ENCODE assay signal across 17 cellular contexts in genomic region chr3:15713364-15713763, GRCh38.
DNase-seq lines count a peak whose midpoint lies in the region; ATAC-seq and TF ChIP-seq lines count a peak whose summit lies in the region.
"Had no signal": no experiment of that assay in that cellular context is flagged by ENCODE, and none has a peak within 500 bp of the region (broad histone marks: within the 10 kb centered on the region; RNA-seq: fewer than 3 reads in every experiment).

No MANE protein-coding gene starts in this region.

- ATAC-seq in GM21576 (IDR thresholded peaks at IDR 0.05; ENCODE audit: unreplicated experiment) (peak; percentile 55), upper lobe of right lung (peak; percentile 30), HG02970 (IDR thresholded peaks at IDR 0.05; ENCODE audit: low FRiP score, unreplicated experiment) (no peak)

- DNase-seq in NCI-H510A treated with DMSO at 0.1 percent for 48 hours (lab: John Stamatoyannopoulos, UW) (peak; percentile 7), NCI-H510A (lab: John Stamatoyannopoulos, UW) (no peak), GM12865 (ENCODE audit: low read depth) (peak; percentile 27), upper lobe of right lung (no peak), RPMI8226 (no peak)
- DNase-seq: Caco-2; CD8-positive, alpha-beta memory T cell; DND-41; GDM1; GOT3; H9; Karpas-422 had no signal

- H3K27me3 ChIP-seq in upper lobe of right lung: no peaks in the 10 kb centered on the region
- H3K27me3 ChIP-seq: BLaER1 had no signal

- no peak for TF ChIP-seq CTCF in GM12865 (IDR thresholded peaks at IDR 0.05; ENCODE audit: insufficient read depth, low read depth, low read length, missing control alignments)
- no peak for TF ChIP-seq CTCF in upper lobe of right lung (IDR thresholded peaks at IDR 0.05)

- H3K4me3 ChIP-seq in GM12865 (ENCODE audit: low read depth, low read length): no peak overlapping the region
- no peak overlapping the region for H3K4me3 ChIP-seq in upper lobe of right lung
- H3K4me3 ChIP-seq: BLaER1 had no signal

- H3K9me3 ChIP-seq in upper lobe of right lung: no peaks in the 10 kb centered on the region
- H3K9me3 ChIP-seq: BLaER1, Caco-2 had no signal

- H3K36me3 ChIP-seq in upper lobe of right lung: peaks cover 41% of the 10 kb centered on the region

- intact Hi-C loops in upper lobe of right lung (cut with DNase I): no loop called here

- no peaks in the 10 kb centered on the region for H3K4me1 ChIP-seq in upper lobe of right lung
- H3K4me1 ChIP-seq: BLaER1, Caco-2 had no signal

- no peak overlapping the region for H3K27ac ChIP-seq in upper lobe of right lung
- H3K27ac ChIP-seq: 22Rv1, BLaER1, HL-60 had no signal

Comparison
In these comparisons a context has a peak if more than half of its experiments do, and no peak if none do; other contexts are left out.
1. DNase-seq: peak in NCI-H510A treated with DMSO at 0.1 percent for 48 hours (single experiment) and GM12865 (single experiment); none in NCI-H510A (single experiment), upper lobe of right lung (single experiment) and RPMI8226 (single experiment).